Comparison of ENCODE assay signal across 15 cellular contexts in the genomic region with DNA sequence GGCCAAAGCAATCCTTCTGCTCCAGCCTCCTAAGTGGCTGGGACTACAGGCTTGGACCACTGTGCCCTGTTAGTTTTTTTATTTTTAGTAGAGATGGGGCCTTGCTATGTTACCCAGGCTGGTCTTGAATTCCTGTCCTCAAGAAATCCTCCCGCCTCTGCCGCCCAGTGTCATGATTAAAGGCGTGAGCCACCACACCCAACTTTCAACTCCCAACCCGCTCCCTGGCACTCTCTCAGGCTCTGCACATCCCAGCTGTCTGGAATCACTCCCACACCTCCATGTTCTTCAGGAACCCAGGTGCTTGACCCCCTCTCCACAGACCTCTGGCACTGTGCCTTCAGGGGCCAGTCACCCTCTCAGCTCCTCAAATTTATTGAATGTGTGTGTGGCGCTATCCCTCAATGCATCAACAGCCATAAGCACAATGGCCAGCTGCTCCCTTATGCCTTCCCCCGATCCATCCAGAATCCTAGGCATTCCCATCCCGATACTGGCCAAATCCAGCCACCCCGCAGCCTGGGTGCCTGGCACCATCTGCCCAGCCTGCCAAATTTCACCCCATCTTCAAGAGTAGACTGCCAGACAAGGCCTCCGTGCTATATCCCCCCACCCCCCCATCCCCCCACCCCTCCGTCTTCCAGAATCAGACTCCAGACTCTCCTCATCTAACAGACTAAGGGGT. TPM values are rescaled to one million over a fixed set of nuclear protein-coding genes. Genes with fewer than 3 reads are reported as not detected.
"Had no signal": no experiment of that assay in that cellular context is flagged by ENCODE, and none has a peak within 500 bp of the region (broad histone marks: within the 10 kb centered on the region; RNA-seq: fewer than 3 reads in every experiment).

No MANE protein-coding gene starts in this region.

- H3K27ac Mint-ChIP-seq: activated naive CD4-positive, alpha-beta T cell treated with anti-CD3 and anti-CD28 coated beads, Interleukin-2, amount 50 U/mL, for 24 hours had no signal

- H3K27me3 ChIP-seq: neutrophil had no signal

- H3K36me3 Mint-ChIP-seq: activated naive CD4-positive, alpha-beta T cell treated with anti-CD3 and anti-CD28 coated beads, Interleukin-2, amount 50 U/mL, for 24 hours; naive B cell; stimulated activated effector memory CD8-positive, alpha-beta T cell treated with anti-CD3 and anti-CD28 coated beads, Interleukin-12 subunit alpha, Interleukin-12 subunit beta, amount 100 ng/mL, for 72 hours had no signal

- H3K27me3 Mint-ChIP-seq: activated naive CD4-positive, alpha-beta T cell treated with anti-CD3 and anti-CD28 coated beads, Interleukin-2, amount 50 U/mL, for 24 hours; naive B cell had no signal

- H2AFZ ChIP-seq: parathyroid adenoma had no signal

- DNase-seq: activated CD4-positive, alpha-beta T cell treated with anti-CD3 and anti-CD28 coated beads, Interleukin-2, amount 50 U/mL, for 48 hours; activated T-cell treated with anti-CD3 and anti-CD28 coated beads, Interleukin-2, amount 50 U/mL, for 1 hour; hippocampal formation; left cardiac atrium; naive B cell; retina; T-helper 1 cell had no signal

- H3K9me3 Mint-ChIP-seq: activated naive CD4-positive, alpha-beta T cell treated with anti-CD3 and anti-CD28 coated beads, Interleukin-2, amount 50 U/mL, for 24 hours; naive B cell; stimulated activated effector memory CD8-positive, alpha-beta T cell treated with anti-CD3 and anti-CD28 coated beads, Interleukin-12 subunit alpha, Interleukin-12 subunit beta, amount 100 ng/mL, for 72 hours had no signal

- H3K4me3 Mint-ChIP-seq: activated naive CD4-positive, alpha-beta T cell treated with anti-CD3 and anti-CD28 coated beads, Interleukin-2, amount 50 U/mL, for 24 hours; naive B cell; stimulated activated effector memory CD8-positive, alpha-beta T cell treated with anti-CD3 and anti-CD28 coated beads, Interleukin-12 subunit alpha, Interleukin-12 subunit beta, amount 100 ng/mL, for 72 hours had no signal

- H3K9me3 ChIP-seq: neutrophil, thoracic aorta had no signal

- H3K79me2 ChIP-seq: parathyroid adenoma had no signal

- H3K4me1 ChIP-seq: parathyroid adenoma had no signal

- H3K4me3 ChIP-seq: lung, thoracic aorta had no signal

- ATAC-seq: left cardiac atrium; stimulated activated effector memory CD8-positive, alpha-beta T cell treated with anti-CD3 and anti-CD28 coated beads, Interleukin-12 subunit alpha, Interleukin-12 subunit beta, amount 100 ng/mL, for 72 hours had no signal

- H3K36me3 ChIP-seq: neutrophil, thoracic aorta had no signal

- H3K4me1 Mint-ChIP-seq: naive B cell had no signal

- H3K9ac ChIP-seq: parathyroid adenoma had no signal

- H3K27ac ChIP-seq: neutrophil, parathyroid adenoma, thoracic aorta had no signal

RNA-seq across cellular contexts. Expression of gene PSORS1C2, which starts 32.3 kb away (rescaled TPM):
- total RNA-seq: cardiac septum, left cardiac atrium, lung, thoracic aorta, ureter had no signal
- polyA plus RNA-seq: lung had no signal

RNA-seq across cellular contexts. Expression of gene CDSN, which starts 50.9 kb away (rescaled TPM):
- total RNA-seq: cardiac septum, ureter had no signal
